Comparison of ENCODE assay signal across 15 cellular contexts in the genomic region with DNA sequence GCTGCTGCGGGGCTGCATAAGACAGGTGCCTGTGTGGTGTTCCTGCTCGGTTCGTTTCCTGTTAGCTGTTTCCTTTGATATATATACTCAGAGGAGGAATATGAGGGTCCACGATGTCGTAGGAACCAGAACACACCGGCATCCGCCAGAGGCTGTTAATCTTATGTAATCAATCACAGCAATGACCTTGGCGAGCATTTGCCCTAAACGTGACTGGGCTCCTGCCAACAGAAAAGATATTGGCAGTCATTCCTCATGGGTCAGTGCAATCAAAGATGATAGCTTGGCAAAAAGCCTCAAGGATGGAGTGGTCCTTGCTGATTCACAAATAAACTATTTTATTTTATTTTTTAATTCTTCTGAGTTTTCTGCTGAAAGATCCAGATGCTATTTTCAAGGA.
DNase-seq lines count a peak whose midpoint lies in the region; TF ChIP-seq lines count a peak whose summit lies in the region.
"Had no signal": no experiment of that assay in that cellular context is flagged by ENCODE, and none has a peak within 500 bp of the region (broad histone marks: within the 10 kb centered on the region; RNA-seq: fewer than 3 reads in every experiment).

No MANE protein-coding gene starts in this region.

- 22 to 33% (median 28%) methylated on average over 9 of the region's 9 CpGs for WGBS in adrenal gland, 4 donors
- 91 to 100% methylated on average over 6 to 9 of the region's 9 CpGs for WGBS in endodermal cell (ENCODE audit: insufficient coverage in 1 of 2, insufficient read length in 1 of 2), 2 experiments

- H3K36me3 ChIP-seq in adrenal gland (replicated peaks in 1 of 2) = no peaks in the 10 kb centered on the region
- H3K36me3 ChIP-seq in endodermal cell (ENCODE audit: control insufficient read depth, insufficient read depth, low read length) = no peaks in the 10 kb centered on the region

- H3K4me3 ChIP-seq in adrenal gland = no peak overlapping the region
- H3K4me3 ChIP-seq in endodermal cell (ENCODE audit: low read length) = no peak overlapping the region
- H3K4me3 ChIP-seq: GM12878, GM23248 had no signal

- peak; percentile 7 for DNase-seq in activated CD8-positive, alpha-beta memory T cell treated with anti-CD3 and anti-CD28 coated beads, Interleukin-2, amount 50 U/mL, for 48 hours
- DNase-seq in activated CD8-positive, alpha-beta memory T cell treated with anti-CD3 and anti-CD28 coated beads, Interleukin-2, amount 50 U/mL, for 4 hours = no peak
- peak in 4 of 7 donors; percentile 28 to 70 (median 42) for DNase-seq in adrenal gland
- DNase-seq in endodermal cell = peak; percentile 22
- peak; percentile 8 for DNase-seq in ureter (ENCODE audit: low spot score)
- no peak for DNase-seq in hippocampal formation (lab: John Stamatoyannopoulos, UW)
- no peak for DNase-seq in stimulated activated CD4-positive, alpha-beta T cell treated with anti-CD3 and anti-CD28 coated beads, Interleukin-4, amount 100 ng/mL, for 4 hours
- DNase-seq: C1 segment of cervical spinal cord; Calu3; CD4-positive, alpha-beta T cell; DMS 273 treated with DMSO at 0.1 percent for 48 hours; GM23248 had no signal

- no peaks in the 10 kb centered on the region for H3K4me1 ChIP-seq in adrenal gland (replicated peaks in 1 of 2)
- peaks cover 5% of the 10 kb centered on the region for H3K4me1 ChIP-seq in endodermal cell (ENCODE audit: control insufficient read depth, insufficient read depth, low read length)

- H3K9me3 ChIP-seq in adrenal gland (replicated peaks in 1 of 3) (no peaks in the 10 kb centered on the region), endodermal cell (ENCODE audit: control insufficient read depth, low read length) (no peaks in the 10 kb centered on the region)

- no peaks in the 10 kb centered on the region for H3K27me3 ChIP-seq in adrenal gland
- no peaks in the 10 kb centered on the region for H3K27me3 ChIP-seq in endodermal cell (ENCODE audit: control insufficient read depth, insufficient read depth, low read length, poor library complexity, severe bottlenecking)

- no peak for TF ChIP-seq POLR2A in adrenal gland (IDR thresholded peaks at IDR 0.05)

- H3K9me3 Mint-ChIP-seq in endodermal cell = peaks cover 8% of the 10 kb centered on the region
- H3K9me3 Mint-ChIP-seq: CD4-positive, alpha-beta T cell had no signal

- intact Hi-C loops in adrenal gland (cut with DNase I) = no loop called here

- peaks cover 8% of the 10 kb centered on the region for H3K27me3 Mint-ChIP-seq in endodermal cell (ENCODE audit: insufficient read depth)
- H3K27me3 Mint-ChIP-seq: B cell; CD4-positive, alpha-beta T cell had no signal

- H3K4me1 Mint-ChIP-seq in endodermal cell = peaks cover 13% of the 10 kb centered on the region
- H3K4me1 Mint-ChIP-seq: B cell had no signal

- H3K4me3 Mint-ChIP-seq in endodermal cell = no peak overlapping the region
- H3K4me3 Mint-ChIP-seq: B cell; CD4-positive, alpha-beta T cell had no signal

- H3K36me3 Mint-ChIP-seq in endodermal cell (ENCODE audit: low read depth) = no peaks in the 10 kb centered on the region

- H3K27ac Mint-ChIP-seq in endodermal cell = no peak overlapping the region
- H3K27ac Mint-ChIP-seq: B cell; CD4-positive, alpha-beta T cell had no signal

- TF ChIP-seq CTCF in adrenal gland (IDR thresholded peaks at IDR 0.05) (no peak), endodermal cell (conservative IDR thresholded peaks at IDR 0.05) (no peak)

- no peak overlapping the region for H3K9ac ChIP-seq in endodermal cell (ENCODE audit: extremely low read depth, low read length, poor library complexity, severe bottlenecking)
- H3K9ac ChIP-seq: GM23248 had no signal

- H3K27ac ChIP-seq in adrenal gland = no peak overlapping the region
- H3K27ac ChIP-seq in endodermal cell (ENCODE audit: low read depth, low read length) = no peak overlapping the region
- H3K27ac ChIP-seq: GM23248, HL-60 had no signal

Comparison
In these comparisons a context has a peak if more than half of its experiments do, and no peak if none do; other contexts are left out.
1. DNase-seq: peak in activated CD8-positive, alpha-beta memory T cell treated with anti-CD3 and anti-CD28 coated beads, Interleukin-2, amount 50 U/mL, for 48 hours (single experiment), adrenal gland (4 of 7), endodermal cell (single experiment) and ureter (single experiment); none in activated CD8-positive, alpha-beta memory T cell treated with anti-CD3 and anti-CD28 coated beads, Interleukin-2, amount 50 U/mL, for 4 hours (single experiment), hippocampal formation (0 of 2) and stimulated activated CD4-positive, alpha-beta T cell treated with anti-CD3 and anti-CD28 coated beads, Interleukin-4, amount 100 ng/mL, for 4 hours (0 of 2).